Comparison of ENCODE assay signal across 8 cellular contexts in genomic region chr19:36418287-36419001, GRCh38. TPM values are rescaled to one million over a fixed set of nuclear protein-coding genes. Genes with fewer than 3 reads are reported as not detected.
DNase-seq lines count a peak whose midpoint lies in the region; ATAC-seq and TF ChIP-seq lines count a peak whose summit lies in the region.

TSS of gene ZFP82 (minus strand) at chr19:36418644. CDS start at chr19:36409789, 8,855 bp downstream.

- no peaks in the 10 kb centered on the region for H3K36me3 ChIP-seq in rectal smooth muscle tissue (ENCODE audit: control insufficient read depth, insufficient read depth, low read length)
- H3K36me3 ChIP-seq in uterus: no peaks in the 10 kb centered on the region

- peak; percentile 80 for ATAC-seq in GM21576 (IDR thresholded peaks at IDR 0.05; ENCODE audit: unreplicated experiment)

- TF ChIP-seq CTCF in uterus (IDR thresholded peaks at IDR 0.05): peak in 1 of 4 experiments; percentile 12

- H3K27me3 ChIP-seq in rectal smooth muscle tissue (ENCODE audit: control insufficient read depth, insufficient read depth, low read length) (no peaks in the 10 kb centered on the region), uterus (no peaks in the 10 kb centered on the region)

- DNase-seq in D341Med (ENCODE audit: low spot score) (peak; percentile 98), MV-4-11 (lab: John Stamatoyannopoulos, UW) (peak; percentile 74), anterior cingulate cortex (lab: John Stamatoyannopoulos, UW) (peak in 55 of 58 donors; percentile 36 to 86 (median 72)), hepatic stellate cell (ENCODE audit: low spot score) (peak; percentile 91), uterus (peak; percentile 65 to 77)

- H3K9me3 Mint-ChIP-seq in T-helper 1 cell treated with Interleukin-12 subunit alpha and Interleukin-12 subunit beta and Interleukin-4 antibody, amounts not matched to agents 30 μg/mL and 1 μg/mL, for 36 hours: peaks cover 52% of the 10 kb centered on the region

- peaks cover 9% of the 10 kb centered on the region for H3K27me3 Mint-ChIP-seq in T-helper 1 cell treated with Interleukin-12 subunit alpha and Interleukin-12 subunit beta and Interleukin-4 antibody, amounts not matched to agents 30 μg/mL and 1 μg/mL, for 36 hours (ENCODE audit: low read depth)

- H3K4me1 Mint-ChIP-seq in T-helper 1 cell treated with Interleukin-12 subunit alpha and Interleukin-12 subunit beta and Interleukin-4 antibody, amounts not matched to agents 30 μg/mL and 1 μg/mL, for 36 hours (ENCODE audit: low read depth): peaks cover 16% of the 10 kb centered on the region

- H3K36me3 Mint-ChIP-seq in T-helper 1 cell treated with Interleukin-12 subunit alpha and Interleukin-12 subunit beta and Interleukin-4 antibody, amounts not matched to agents 30 μg/mL and 1 μg/mL, for 36 hours (ENCODE audit: low read depth): peaks cover 26% of the 10 kb centered on the region

- intact Hi-C loops in uterus (cut with DNase I; ENCODE audit: low total_unique reads): no loop called here

- peaks cover 8% of the 10 kb centered on the region for H3K4me1 ChIP-seq in rectal smooth muscle tissue (ENCODE audit: control insufficient read depth, insufficient read depth, low read length)
- peaks cover 0 to 5% of the 10 kb centered on the region in 2 donors for H3K4me1 ChIP-seq in uterus

- H3K4me3 Mint-ChIP-seq in T-helper 1 cell treated with Interleukin-12 subunit alpha and Interleukin-12 subunit beta and Interleukin-4 antibody, amounts not matched to agents 30 μg/mL and 1 μg/mL, for 36 hours: peak within 1 kb of the TSS; percentile 96

- peak within 1 kb of the TSS; percentile 78 for H3K9ac ChIP-seq in rectal smooth muscle tissue (ENCODE audit: low read length)

- H3K4me3 ChIP-seq in rectal smooth muscle tissue (ENCODE audit: low read length) (peak within 1 kb of the TSS; percentile 89), uterus (peak within 1 kb of the TSS; percentile 61 to 86)

- peak; percentile 25 to 41 for TF ChIP-seq POLR2A in uterus (IDR thresholded peaks at IDR 0.05)

- peak within 1 kb of the TSS; percentile 94 for H3K27ac ChIP-seq in rectal smooth muscle tissue (ENCODE audit: low read depth, low read length)
- peak within 1 kb of the TSS; percentile 84 to 93 for H3K27ac ChIP-seq in uterus

- H3K27ac Mint-ChIP-seq in T-helper 1 cell treated with Interleukin-12 subunit alpha and Interleukin-12 subunit beta and Interleukin-4 antibody, amounts not matched to agents 30 μg/mL and 1 μg/mL, for 36 hours: peak within 1 kb of the TSS; percentile 93

- H3K9me3 ChIP-seq in uterus: no peaks in the 10 kb centered on the region

RNA-seq across cellular contexts. Expression of gene ZFP82, which starts in this region (rescaled TPM):
- total RNA-seq in uterus: 10 to 100 TPM in 2 of 4 donors, 1 to 10 TPM in 1, under 1 TPM in 1; 0.88 to 29.9 (median 8.3) TPM

Comparison
In these comparisons a context has a peak if more than half of its experiments do, and no peak if none do; other contexts are left out.
1. Peak in every context shown above with its lines: DNase-seq, ATAC-seq, H3K4me3 ChIP-seq and H3K27ac ChIP-seq.